27 cellular contexts compared by ENCODE assay signal in genomic region chr12:128627659-128628058, GRCh38.
"Had no signal": no experiment of that assay in that cellular context is flagged by ENCODE, and none has a peak within 500 bp of the region (broad histone marks: within the 10 kb centered on the region; RNA-seq: fewer than 3 reads in every experiment).

No MANE protein-coding gene starts in this region.

- H3K27me3 ChIP-seq: colonic mucosa, esophagus squamous epithelium, neutrophil, pancreas, right lobe of liver, tibial nerve, upper lobe of right lung, uterus had no signal

- H3K9me3 ChIP-seq: colonic mucosa, mucosa of descending colon, neutrophil, pancreas, right lobe of liver, thoracic aorta, upper lobe of right lung, uterus had no signal

- H3K36me3 ChIP-seq: colonic mucosa, esophagus squamous epithelium, neutrophil, pancreas, right lobe of liver, thoracic aorta, tibial nerve, upper lobe of right lung, uterus had no signal

- H3K4me1 ChIP-seq: colonic mucosa, esophagus squamous epithelium, pancreas, right lobe of liver, tibial nerve, upper lobe of right lung, uterus had no signal

- H3K27ac ChIP-seq: colonic mucosa, esophagus squamous epithelium, neutrophil, pancreas, right lobe of liver, thoracic aorta, tibial nerve, upper lobe of right lung, uterus had no signal

- H3K4me3 Mint-ChIP-seq: dendritic cell treated with granulocyte-macrophage colony-stimulating factor and Interleukin-4, amounts not matched to agents 40 ng/mL and 50 ng/mL, for 4 days; memory B cell; mesothelial cell of epicardium; naive B cell; natural killer cell treated with Interleukin-12 subunit alpha and Interleukin-12 subunit beta and Interleukin-15 and Interleukin-18, amount 100 ng/mL, for 72 hours; neural crest cell; stimulated activated naive B cell treated with anti-CD40 and anti-IgM and Interleukin-4, amounts not matched to agents 10 μg/mL and 1 μg/mL and 100 μg/mL, for 72 hours; stimulated activated naive CD8-positive, alpha-beta T cell treated with anti-CD3 and anti-CD28 coated beads, Interleukin-15, Interleukin-2, amounts not matched to agents 100 ng/mL and 50 ng/mL, for 24 hours had no signal

- H3K4me1 Mint-ChIP-seq: memory B cell, mesothelial cell of epicardium, naive B cell, neural crest cell had no signal

- H3K36me3 Mint-ChIP-seq: memory B cell; mesothelial cell of epicardium; naive B cell; natural killer cell treated with Interleukin-12 subunit alpha and Interleukin-12 subunit beta and Interleukin-15 and Interleukin-18, amount 100 ng/mL, for 72 hours; stimulated activated naive B cell treated with anti-CD40 and anti-IgM and Interleukin-4, amounts not matched to agents 10 μg/mL and 1 μg/mL and 100 μg/mL, for 72 hours had no signal

- H3K4me3 ChIP-seq: colonic mucosa, esophagus squamous epithelium, lung, mucosa of descending colon, pancreas, right lobe of liver, thoracic aorta, tibial nerve, upper lobe of right lung, uterus had no signal

- DNase-seq: colonic mucosa; effector memory CD4-positive, alpha-beta T cell; esophagus squamous epithelium; foreskin melanocyte; hypothalamus; left ventricle myocardium superior; mucosa of descending colon; naive B cell; pancreas; small intestine; stimulated activated CD4-positive, alpha-beta T cell treated with anti-CD3 and anti-CD28 coated beads, Interleukin-15, amount 100 ng/mL, for 24 hours; stimulated activated CD4-positive, alpha-beta T cell treated with anti-CD3 and anti-CD28 coated beads, Interleukin-2, amount 100 ng/mL, for 48 hours; stimulated activated naive B cell treated with anti-CD40 and anti-IgM and Interleukin-4, amounts not matched to agents 10 μg/mL and 1 μg/mL and 100 μg/mL, for 72 hours; upper lobe of right lung; uterus had no signal

- H3K27ac Mint-ChIP-seq: dendritic cell treated with granulocyte-macrophage colony-stimulating factor and Interleukin-4, amounts not matched to agents 40 ng/mL and 50 ng/mL, for 4 days; memory B cell; mesothelial cell of epicardium; natural killer cell treated with Interleukin-12 subunit alpha and Interleukin-12 subunit beta and Interleukin-15 and Interleukin-18, amount 100 ng/mL, for 72 hours; progenitor cell of endocrine pancreas; stimulated activated naive B cell treated with anti-CD40 and anti-IgM and Interleukin-4, amounts not matched to agents 10 μg/mL and 1 μg/mL and 100 μg/mL, for 72 hours; stimulated activated naive CD8-positive, alpha-beta T cell treated with anti-CD3 and anti-CD28 coated beads, Interleukin-15, Interleukin-2, amounts not matched to agents 100 ng/mL and 50 ng/mL, for 24 hours had no signal

- H3K9me3 Mint-ChIP-seq: dendritic cell treated with granulocyte-macrophage colony-stimulating factor and Interleukin-4, amounts not matched to agents 40 ng/mL and 50 ng/mL, for 4 days; natural killer cell treated with Interleukin-12 subunit alpha and Interleukin-12 subunit beta and Interleukin-15 and Interleukin-18, amount 100 ng/mL, for 72 hours; neural crest cell had no signal

- H3K27me3 Mint-ChIP-seq: dendritic cell treated with granulocyte-macrophage colony-stimulating factor and Interleukin-4, amounts not matched to agents 40 ng/mL and 50 ng/mL, for 4 days; memory B cell; naive B cell; stimulated activated naive CD8-positive, alpha-beta T cell treated with anti-CD3 and anti-CD28 coated beads, Interleukin-15, Interleukin-2, amounts not matched to agents 100 ng/mL and 50 ng/mL, for 24 hours had no signal
